29 cellular contexts compared by ENCODE assay signal in genomic region chr2:105989070-105989469, GRCh38.
"Had no signal": no experiment of that assay in that cellular context is flagged by ENCODE, and none has a peak within 500 bp of the region (broad histone marks: within the 10 kb centered on the region; RNA-seq: fewer than 3 reads in every experiment).

No MANE protein-coding gene starts in this region.

- H3K4me3 Mint-ChIP-seq: nephron; neural crest cell; stimulated activated naive B cell treated with anti-CD40 and anti-IgM and Interleukin-4, amounts not matched to agents 10 μg/mL and 1 μg/mL and 100 μg/mL, for 72 hours had no signal

- H3K36me3 ChIP-seq: lower lobe of right lung, pancreas, prostate gland, stomach, thyroid gland, transverse colon, upper lobe of left lung, vagina had no signal

- H3K4me1 ChIP-seq: lower lobe of right lung, pancreas, prostate gland, stomach, testis, thyroid gland, transverse colon, upper lobe of left lung, vagina had no signal

- H3K27ac ChIP-seq: lower lobe of right lung, pancreas, prostate gland, skin epidermis, stomach, testis, thyroid gland, transverse colon, upper lobe of left lung, vagina had no signal

- DNase-seq: kidney glomerular epithelial cell; left cardiac atrium; lower lobe of right lung; mammary epithelial cell; mesenchymal stem cell; nucleus accumbens; pancreas; posterior cingulate gyrus; retina; right cardiac atrium; stimulated activated CD4-positive, alpha-beta T cell treated with anti-CD3 and anti-CD28 coated beads, Interleukin-12 subunit alpha, Interleukin-12 subunit beta, amount 100 ng/mL, for 4 hours; stimulated activated CD4-positive, alpha-beta T cell treated with anti-CD3 and anti-CD28 coated beads, Interleukin-15, amount 100 ng/mL, for 24 hours; stimulated activated CD4-positive, alpha-beta T cell treated with anti-CD3 and anti-CD28 coated beads, Interleukin-2, amount 100 ng/mL, for 24 hours; stimulated activated CD4-positive, alpha-beta T cell treated with anti-CD3 and anti-CD28 coated beads, Interleukin-4, amount 100 ng/mL, for 1 hour; stimulated activated naive B cell treated with anti-CD40 and anti-IgM and Interleukin-4, amounts not matched to agents 10 μg/mL and 1 μg/mL and 100 μg/mL, for 72 hours; stimulated activated naive CD8-positive, alpha-beta T cell treated with anti-CD3 and anti-CD28 coated beads, Interleukin-15, Interleukin-2, amounts not matched to agents 100 U/mL and 50 U/mL, for 24 hours; stomach; testis; thyroid gland; transverse colon; upper lobe of left lung had no signal

- ATAC-seq: left cardiac atrium; left lobe of liver; lower lobe of right lung; pancreas; right cardiac atrium; sciatic nerve; stimulated activated naive B cell treated with anti-CD40 and anti-IgM and Interleukin-4, amounts not matched to agents 10 μg/mL and 1 μg/mL and 100 μg/mL, for 72 hours; stimulated activated naive CD8-positive, alpha-beta T cell treated with anti-CD3 and anti-CD28 coated beads, Interleukin-15, Interleukin-2, amounts not matched to agents 100 U/mL and 50 U/mL, for 24 hours had no signal

- H3K27me3 Mint-ChIP-seq: naive thymus-derived CD8-positive, alpha-beta T cell had no signal

- H3K9me3 ChIP-seq: pancreas, prostate gland, testis, thyroid gland, vagina had no signal

- H3K27me3 ChIP-seq: pancreas, stomach, testis, thyroid gland, transverse colon, upper lobe of left lung, vagina had no signal

- H3K4me3 ChIP-seq: lower lobe of right lung, pancreas, prostate gland, skin epidermis, stomach, testis, thyroid gland, transverse colon, upper lobe of left lung, vagina had no signal

- H3K27ac Mint-ChIP-seq: nephron; stimulated activated naive B cell treated with anti-CD40 and anti-IgM and Interleukin-4, amounts not matched to agents 10 μg/mL and 1 μg/mL and 100 μg/mL, for 72 hours had no signal

- H3K4me1 Mint-ChIP-seq: nephron, neural crest cell had no signal
